Comparison of ENCODE assay signal across 1 cellular context in the genomic region with DNA sequence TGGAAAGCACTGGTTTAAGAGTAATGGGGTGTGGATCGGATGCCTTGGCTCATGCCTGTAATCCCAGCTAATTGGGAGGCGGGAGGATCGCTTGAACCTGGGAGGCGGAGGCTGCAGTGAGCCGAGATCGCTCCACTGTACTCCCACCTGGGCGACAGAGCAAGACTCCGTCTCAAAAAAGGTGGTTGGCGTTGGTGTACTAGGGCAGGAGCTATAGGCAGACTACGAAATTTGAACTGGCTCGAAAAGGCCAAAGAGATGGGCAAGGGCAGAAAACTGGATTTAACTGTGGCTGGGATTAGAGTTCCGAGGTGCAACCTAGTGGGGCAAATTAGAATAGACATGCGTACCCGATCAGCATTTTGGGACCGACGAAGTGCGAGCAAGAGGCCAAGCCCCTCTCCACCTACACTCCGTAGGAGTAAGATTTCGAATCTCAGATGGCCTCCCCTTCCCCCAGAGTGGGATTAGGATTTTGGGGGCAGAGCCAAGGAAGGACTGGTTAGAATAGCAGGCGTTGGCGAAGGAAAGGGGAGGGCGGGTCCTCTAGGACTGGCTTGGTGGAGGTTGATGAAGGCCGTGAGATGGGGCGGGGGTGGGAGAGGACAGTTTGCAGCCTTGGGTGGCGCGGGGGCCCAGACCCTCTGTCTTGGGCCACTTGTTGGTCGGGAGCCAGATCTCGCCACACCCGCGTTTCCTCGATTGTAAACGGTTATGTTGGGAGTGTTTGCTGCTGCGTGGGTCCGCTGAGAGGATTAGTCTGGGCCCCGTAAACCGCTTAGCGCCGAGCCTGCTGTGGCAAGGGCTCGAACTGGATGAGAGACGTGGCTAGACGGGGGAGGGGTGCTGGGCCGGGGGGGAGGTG.
TF ChIP-seq lines count a peak whose summit lies in the region.

No MANE protein-coding gene starts in this region.

TF ChIP-seq in H1, 55 proteins besides CTCF, POLR2A, EP300 and RAD21:
- 0 out of 2 replicates have a peak, but pooled peaks have one; percentile 8 for TF ChIP-seq TAF1 (IDR thresholded peaks at IDR 0.05; ENCODE audit: low read depth, low read length)
- TF ChIP-seq, protein P1, sequence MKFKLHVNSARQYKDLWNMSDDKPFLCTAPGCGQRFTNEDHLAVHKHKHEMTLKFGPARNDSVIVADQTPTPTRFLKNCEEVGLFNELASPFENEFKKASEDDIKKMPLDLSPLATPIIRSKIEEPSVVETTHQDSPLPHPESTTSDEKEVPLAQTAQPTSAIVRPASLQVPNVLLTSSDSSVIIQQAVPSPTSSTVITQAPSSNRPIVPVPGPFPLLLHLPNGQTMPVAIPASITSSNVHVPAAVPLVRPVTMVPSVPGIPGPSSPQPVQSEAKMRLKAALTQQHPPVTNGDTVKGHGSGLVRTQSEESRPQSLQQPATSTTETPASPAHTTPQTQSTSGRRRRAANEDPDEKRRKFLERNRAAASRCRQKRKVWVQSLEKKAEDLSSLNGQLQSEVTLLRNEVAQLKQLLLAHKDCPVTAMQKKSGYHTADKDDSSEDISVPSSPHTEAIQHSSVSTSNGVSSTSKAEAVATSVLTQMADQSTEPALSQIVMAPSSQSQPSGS (IDR thresholded peaks at IDR 0.05; ENCODE audit: low read length) = no peak
- 0 out of 2 replicates have a peak, but pooled peaks have one; percentile 9 for TF ChIP-seq RBBP5 (IDR thresholded peaks at IDR 0.05; ENCODE audit: borderline replicate concordance, low read depth, low read length)
- no peak for TF ChIP-seq EGR1 (IDR thresholded peaks at IDR 0.05; ENCODE audit: borderline replicate concordance, low read depth, low read length)
- TF ChIP-seq, protein P2, sequence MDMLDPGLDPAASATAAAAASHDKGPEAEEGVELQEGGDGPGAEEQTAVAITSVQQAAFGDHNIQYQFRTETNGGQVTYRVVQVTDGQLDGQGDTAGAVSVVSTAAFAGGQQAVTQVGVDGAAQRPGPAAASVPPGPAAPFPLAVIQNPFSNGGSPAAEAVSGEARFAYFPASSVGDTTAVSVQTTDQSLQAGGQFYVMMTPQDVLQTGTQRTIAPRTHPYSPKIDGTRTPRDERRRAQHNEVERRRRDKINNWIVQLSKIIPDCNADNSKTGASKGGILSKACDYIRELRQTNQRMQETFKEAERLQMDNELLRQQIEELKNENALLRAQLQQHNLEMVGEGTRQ (IDR thresholded peaks at IDR 0.05; ENCODE audit: low read length) = no peak
- TF ChIP-seq FOSL1 (IDR thresholded peaks at IDR 0.05; ENCODE audit: insufficient read depth, low read depth, low read length) = no peak
TF ChIP-seq in H1: peak in this region for 2.
